Comparison of ENCODE assay signal across 8 cellular contexts in the genomic region with DNA sequence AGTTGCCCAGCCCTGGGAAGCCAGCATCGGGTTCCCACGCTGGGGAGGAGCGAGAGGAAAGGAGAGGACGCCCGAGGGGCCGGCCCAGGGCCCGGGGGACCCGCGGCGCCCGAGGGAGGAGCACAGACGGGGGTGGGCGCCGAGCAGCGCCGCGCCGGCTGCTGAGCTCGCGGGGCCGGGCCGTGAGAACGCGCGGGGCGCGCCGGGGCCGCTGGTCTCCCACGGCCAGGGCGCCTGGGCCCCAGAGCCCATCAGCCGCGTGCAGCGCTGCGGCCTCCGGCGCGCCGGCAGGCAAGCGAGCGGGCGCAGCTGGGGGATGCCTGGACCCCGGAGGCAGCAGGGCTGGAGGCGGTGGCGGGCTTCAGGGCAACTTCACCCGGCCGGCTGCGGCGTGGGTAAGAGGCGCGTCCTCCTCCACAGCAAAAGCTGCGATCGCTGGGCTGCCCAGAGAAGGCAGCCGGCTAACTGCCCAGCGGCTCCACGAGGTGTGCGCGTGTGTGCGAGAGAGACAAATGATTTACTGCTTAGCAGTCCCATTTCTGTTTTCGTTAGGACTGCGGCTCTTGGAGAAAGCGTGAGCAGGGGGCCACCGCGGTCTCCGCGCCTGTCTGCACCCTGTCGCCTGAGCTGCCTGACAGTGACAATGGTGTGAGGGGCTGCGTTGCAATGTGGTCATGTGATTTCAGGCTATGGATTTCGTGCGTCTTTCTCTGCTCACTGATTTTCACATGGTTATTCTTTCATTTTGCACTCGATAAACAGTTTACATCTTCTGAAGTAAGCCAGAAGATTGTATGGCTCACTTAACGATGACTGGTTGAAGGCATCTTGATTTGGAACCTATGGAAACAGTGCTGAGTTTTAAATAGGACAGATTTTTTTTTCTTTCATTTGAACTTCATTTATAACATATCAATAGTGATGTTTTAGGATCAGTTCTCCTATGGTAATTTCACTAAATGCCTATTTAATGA. TPM values are rescaled to one million over a fixed set of nuclear protein-coding genes. Genes with fewer than 3 reads are reported as not detected.
DNase-seq lines count a peak whose midpoint lies in the region; ATAC-seq and TF ChIP-seq lines count a peak whose summit lies in the region.

No MANE protein-coding gene starts in this region.

- no TSS peak for BruUV-seq in A673 (replicated peaks; lab: Mats Ljungman, UMichigan)

- no peak overlapping the region for H3K9ac ChIP-seq in iPS-20b (ENCODE audit: low read depth, low read length)

- H3K9me3 ChIP-seq in A673 (ENCODE audit: low read depth, low read length, poor library complexity, severe bottlenecking) = no peaks in the 10 kb centered on the region
- H3K9me3 ChIP-seq in iPS-20b (ENCODE audit: insufficient read depth, low read depth, low read length) = no peaks in the 10 kb centered on the region

- H3K36me3 ChIP-seq in A673 (ENCODE audit: insufficient read depth, low read length, poor library complexity, severe bottlenecking) = no peaks in the 10 kb centered on the region
- no peaks in the 10 kb centered on the region for H3K36me3 ChIP-seq in brain microvascular endothelial cell (replicated peaks)
- H3K36me3 ChIP-seq in iPS-20b (ENCODE audit: insufficient read depth, low read depth, low read length) = no peaks in the 10 kb centered on the region

- ATAC-seq in GM18505 (IDR thresholded peaks at IDR 0.05; ENCODE audit: unreplicated experiment) = peak; percentile 50
- peak; percentile 45 for ATAC-seq in HG02852 (IDR thresholded peaks at IDR 0.05; ENCODE audit: unreplicated experiment)

- no peak for TF ChIP-seq POLR2A in GM18505 (IDR thresholded peaks at IDR 0.05; ENCODE audit: borderline replicate concordance, extremely low read depth, insufficient read depth, insufficient read length)

- TF ChIP-seq CTCF in A673 (conservative IDR thresholded peaks at IDR 0.05; ENCODE audit: low read depth, low read length) (no peak), brain microvascular endothelial cell (IDR thresholded peaks at IDR 0.05; ENCODE audit: low read depth, low read length, missing control alignments) (no peak)

- no peaks in the 10 kb centered on the region for H3K4me1 ChIP-seq in A673 (ENCODE audit: insufficient read depth, low read length, poor library complexity, severe bottlenecking)
- peaks cover 5% of the 10 kb centered on the region; the same call in 1 of the 2 replicates for H3K4me1 ChIP-seq in iPS-20b (ENCODE audit: insufficient read depth, low read length)

- no peak overlapping the region for H3K27ac ChIP-seq in A673 (ENCODE audit: low read depth, low read length, poor library complexity, severe bottlenecking)
- no peak overlapping the region for H3K27ac ChIP-seq in brain microvascular endothelial cell
- no peak overlapping the region for H3K27ac ChIP-seq in iPS-20b (ENCODE audit: low read length)

- H3K4me3 ChIP-seq in A673 (ENCODE audit: low read depth, low read length, poor library complexity, severe bottlenecking) = peak overlapping the region; percentile 44
- peak overlapping the region; percentile 61 for H3K4me3 ChIP-seq in brain microvascular endothelial cell (ENCODE audit: low read depth, low read length)
- peak overlapping the region; percentile 64 for H3K4me3 ChIP-seq in iPS-20b (ENCODE audit: low read length)
- peak overlapping the region; percentile 53 for H3K4me3 ChIP-seq in skeletal muscle cell (ENCODE audit: low read depth, low read length)

- peak; percentile 22 for DNase-seq in A673 (ENCODE audit: low spot score)
- peak; percentile 51 for DNase-seq in NCI-H69 (lab: John Stamatoyannopoulos, UW)
- DNase-seq in brain microvascular endothelial cell = peak; percentile 6
- no peak for DNase-seq in skeletal muscle cell (ENCODE audit: low read depth)
- DNase-seq in cerebellum (ENCODE audit: low spot score) = no peak

- CTCF ChIA-PET in A673 (lab: Charles Lee) = no interaction called here

- POLR2A ChIA-PET in A673 (lab: Charles Lee; ENCODE audit: low non-redundant PET) = no interaction called here

- intact Hi-C loops in A673 (cut with micrococcal nuclease; ENCODE audit: unreplicated experiment) = no loop called here

- H3K27me3 ChIP-seq in A673 (replicated peaks; ENCODE audit: insufficient read depth, low read depth, low read length, poor library complexity) = peaks cover 56% of the 10 kb centered on the region
- H3K27me3 ChIP-seq in brain microvascular endothelial cell (replicated peaks) = peaks cover 2% of the 10 kb centered on the region
- peaks cover 96% of the 10 kb centered on the region for H3K27me3 ChIP-seq in iPS-20b (ENCODE audit: insufficient read depth, low read length)

- in situ Hi-C loops in brain microvascular endothelial cell (cut with HindIII; ENCODE audit: low pct_ligation_motif_present, low sequenced_read_pairs) = no loop called here

RNA-seq across cellular contexts. Expression of a gene that starts 1.2 kb away (rescaled TPM):
- total RNA-seq in A673 (2021) (0.07 and 0.37 TPM in 2 replicates), cerebellum (35.9 TPM)

Comparison
In these comparisons a context has a peak if more than half of its experiments do, and no peak if none do; other contexts are left out.
1. DNase-seq: peak in A673 (single experiment), NCI-H69 (single experiment) and brain microvascular endothelial cell (single experiment); none in skeletal muscle cell (single experiment) and cerebellum (single experiment).
2. RNA of a gene that starts 1.2 kb away (total RNA-seq): 35.9 TPM in cerebellum (single experiment); 0.07 to 0.37 TPM in A673; every median in the first group is over 10 times any median in the second.
3. Peak in every context shown above with its lines, with median percentiles within 50 percentile points of each other: H3K4me3 ChIP-seq.